24 cellular contexts compared by ENCODE assay signal in genomic region chr2:238574490-238575271, GRCh38.
"Had no signal": no experiment of that assay in that cellular context is flagged by ENCODE, and none has a peak within 500 bp of the region (broad histone marks: within the 10 kb centered on the region; RNA-seq: fewer than 3 reads in every experiment).

No MANE protein-coding gene starts in this region.

- H3K9me3 ChIP-seq: gastrocnemius medialis, lower lobe of right lung, psoas muscle, right atrium auricular region, testis, uterus had no signal

- H3K4me1 Mint-ChIP-seq: activated naive CD4-positive, alpha-beta T cell treated with anti-CD3 and anti-CD28 coated beads, Interleukin-2, amount 50 U/mL, for 24 hours had no signal

- H3K36me3 Mint-ChIP-seq: activated naive CD4-positive, alpha-beta T cell treated with anti-CD3 and anti-CD28 coated beads, Interleukin-2, amount 50 U/mL, for 24 hours; naive B cell had no signal

- DNase-seq: activated gamma-delta T cell treated with Interleukin-2 at 50 U/mL for 16 hours; activated T-cell treated with anti-CD3 and anti-CD28 coated beads, Interleukin-2, amount 50 U/mL, for 1 hour; aorta; brain microvascular endothelial cell; central memory CD4-positive, alpha-beta T cell; effector memory CD8-positive, alpha-beta T cell; gastrocnemius medialis; hypothalamus; left colon; mesendoderm; naive B cell; psoas muscle; spleen; stimulated activated CD4-positive, alpha-beta T cell treated with anti-CD3 and anti-CD28 coated beads, Interleukin-4, amount 100 ng/mL, for 1 hour; stimulated activated naive CD4-positive, alpha-beta T cell; T-helper 9 cell; testis; trophoblast cell; uterus had no signal

- H3K36me3 ChIP-seq: brain microvascular endothelial cell, esophagus muscularis mucosa, gastrocnemius medialis, lower lobe of right lung, right atrium auricular region, spleen, uterus had no signal

- H3K4me1 ChIP-seq: gastrocnemius medialis, lower lobe of right lung, psoas muscle, right atrium auricular region, spleen, testis, uterus had no signal

- H3K27me3 ChIP-seq: brain microvascular endothelial cell, esophagus muscularis mucosa, gastrocnemius medialis, right atrium auricular region, testis, uterus had no signal

- ATAC-seq: effector memory CD8-positive, alpha-beta T cell; gastrocnemius medialis; left colon; psoas muscle had no signal

- H3K4me3 ChIP-seq: esophagus muscularis mucosa, gastrocnemius medialis, lower lobe of right lung, psoas muscle, right atrium auricular region, spleen, testis, uterus had no signal

- H3K4me3 Mint-ChIP-seq: activated naive CD4-positive, alpha-beta T cell treated with anti-CD3 and anti-CD28 coated beads, Interleukin-2, amount 50 U/mL, for 24 hours; effector memory CD8-positive, alpha-beta T cell; naive B cell had no signal

- H3K27me3 Mint-ChIP-seq: activated naive CD4-positive, alpha-beta T cell treated with anti-CD3 and anti-CD28 coated beads, Interleukin-2, amount 50 U/mL, for 24 hours had no signal

- H3K9me3 Mint-ChIP-seq: activated naive CD4-positive, alpha-beta T cell treated with anti-CD3 and anti-CD28 coated beads, Interleukin-2, amount 50 U/mL, for 24 hours; effector memory CD8-positive, alpha-beta T cell had no signal

- FAIRE-seq: keratinocyte had no signal

- H3K27ac Mint-ChIP-seq: activated naive CD4-positive, alpha-beta T cell treated with anti-CD3 and anti-CD28 coated beads, Interleukin-2, amount 50 U/mL, for 24 hours; effector memory CD8-positive, alpha-beta T cell; naive B cell had no signal

- H3K27ac ChIP-seq: brain microvascular endothelial cell, esophagus muscularis mucosa, gastrocnemius medialis, lower lobe of right lung, psoas muscle, right atrium auricular region, spleen, testis, uterus had no signal
